In the genomic region with DNA sequence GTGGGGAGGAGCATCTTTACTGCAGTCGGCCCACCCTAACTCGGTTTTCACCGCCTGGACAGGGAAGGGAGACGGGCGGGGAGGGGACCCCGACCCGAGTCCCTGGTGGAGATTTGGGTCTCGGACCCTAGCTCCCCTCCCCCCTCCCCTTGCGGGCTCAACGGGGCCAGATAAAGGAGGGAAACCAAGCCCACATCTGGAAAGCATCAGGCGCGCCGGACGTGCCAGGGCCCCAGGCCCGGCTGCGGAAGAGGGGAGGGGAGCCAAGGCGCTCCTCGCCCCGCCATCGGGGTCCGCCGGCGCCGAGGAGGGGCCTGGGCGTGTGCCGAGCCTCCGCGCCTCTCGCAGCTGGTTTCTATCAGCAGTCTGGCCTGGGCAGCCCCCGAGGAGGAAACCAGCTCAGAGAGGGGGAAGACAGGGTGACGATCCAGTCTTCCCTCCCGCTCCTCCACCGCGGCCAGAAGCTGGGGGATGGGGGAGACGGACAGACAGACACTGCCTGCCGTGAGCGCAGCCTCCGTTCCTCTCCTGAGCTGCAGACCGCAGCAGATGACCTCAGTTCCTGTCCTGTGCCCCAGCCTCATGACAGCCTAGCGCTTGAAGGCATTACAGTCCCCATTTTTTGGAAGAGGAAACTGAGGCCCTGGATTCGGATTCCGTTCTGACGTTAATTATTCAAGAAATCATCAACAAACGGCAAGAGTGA, we compare ENCODE assay signal across 1 cellular context.
TF ChIP-seq lines count a peak whose summit lies in the region.

No MANE protein-coding gene starts in this region.

TF ChIP-seq in endothelial cell of umbilical vein, 7 proteins besides CTCF, POLR2A, EP300 and RAD21:
- TF ChIP-seq EZH2 (IDR thresholded peaks at IDR 0.05; ENCODE audit: borderline replicate concordance, low read depth, low read length, severe bottlenecking) (peak; percentile 72), FOS (IDR thresholded peaks at IDR 0.05; ENCODE audit: borderline replicate concordance, insufficient read depth, low read length) (no peak)
